Comparison of ENCODE assay signal across 20 cellular contexts in the genomic region with DNA sequence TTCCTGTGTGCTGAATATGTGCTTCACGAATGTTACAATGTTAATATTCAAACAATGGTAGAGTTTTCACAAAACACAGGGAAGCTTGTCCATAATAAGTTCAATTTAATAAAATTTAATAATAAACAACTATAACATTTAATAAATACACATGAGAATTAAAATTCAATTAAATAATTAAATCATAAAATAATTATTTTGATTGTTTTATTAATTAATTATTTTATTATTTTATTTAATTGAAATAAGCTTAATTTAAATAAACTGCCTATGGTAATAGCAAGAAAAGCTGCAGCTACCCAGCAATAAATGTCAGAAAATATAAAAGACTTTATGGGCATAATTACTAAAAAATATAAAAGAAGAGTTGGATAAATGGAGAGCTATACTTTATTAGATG.
DNase-seq lines count a peak whose midpoint lies in the region; ATAC-seq, FAIRE-seq and TF ChIP-seq lines count a peak whose summit lies in the region.
"Had no signal": no experiment of that assay in that cellular context is flagged by ENCODE, and none has a peak within 500 bp of the region (broad histone marks: within the 10 kb centered on the region; RNA-seq: fewer than 3 reads in every experiment).

No MANE protein-coding gene starts in this region.

- no peak for ATAC-seq in HG02759 (IDR thresholded peaks at IDR 0.05; ENCODE audit: unreplicated experiment)
- ATAC-seq: GM12878 had no signal

- no peaks in the 10 kb centered on the region for H3K27me3 ChIP-seq in sigmoid colon

- H3K36me3 ChIP-seq in kidney (ENCODE audit: control insufficient read depth in 1 of 2, insufficient read depth in 2 of 2, low read length in 2 of 2), result no peaks in the 10 kb centered on the region
- no peaks in the 10 kb centered on the region for H3K36me3 ChIP-seq in sigmoid colon
- H3K36me3 ChIP-seq: HAP-1 had no signal

- H3K4me1 ChIP-seq in kidney (ENCODE audit: control insufficient read depth in 1 of 2, insufficient read depth in 1 of 2, low read depth in 1 of 2, low read length in 2 of 2) (no peaks in the 10 kb centered on the region), sigmoid colon (no peaks in the 10 kb centered on the region)

- TF ChIP-seq CTCF in kidney (IDR thresholded peaks at IDR 0.05; ENCODE audit: borderline replicate concordance, extremely low read depth, insufficient read depth) (no peak), GM13977 (IDR thresholded peaks at IDR 0.05; ENCODE audit: extremely low read depth, insufficient read depth, missing control alignments) (no peak), sigmoid colon (IDR thresholded peaks at IDR 0.05) (no peak)

- intact Hi-C loops in kidney (cut with DNase I) (no loop called here), sigmoid colon (cut with DNase I) (loop anchor here (10.0 kb wide), 1 partner anchor 292 kb away; no protein-coding TSS in a partner anchor)

- no peak overlapping the region for H3K4me3 ChIP-seq in kidney (ENCODE audit: low read length in 2 of 2)
- H3K4me3 ChIP-seq in sigmoid colon, result no peak overlapping the region
- H3K4me3 ChIP-seq: GM12878, HAP-1 had no signal

- H3K27ac ChIP-seq in kidney (ENCODE audit: low read depth in 2 of 2, low read length in 2 of 2), result no peak overlapping the region
- H3K27ac ChIP-seq in sigmoid colon, result no peak overlapping the region

- DNase-seq in kidney (no peak), GM13977 (ENCODE audit: low spot score) (no peak), sigmoid colon (no peak), NCI-H1436 treated with DMSO at 0.1 percent for 48 hours (lab: John Stamatoyannopoulos, UW) (no peak)
- DNase-seq: 8988T; C1 segment of cervical spinal cord; Calu3; CD4-positive, alpha-beta memory T cell; COR-L47; DMS53; DMS79 treated with DMSO at 0.1 percent for 48 hours; GOT3; HFFc6 had no signal

- no peak for TF ChIP-seq POLR2A in sigmoid colon (IDR thresholded peaks at IDR 0.05)

- in situ Hi-C loops in GM13977 (cut with MboI; ENCODE audit: low pct_unique_long_range_greater_than_20kb, low sequenced_read_pairs, unreplicated experiment), result loop anchor here (25.0 kb wide), 1 partner anchor 299 kb away; no protein-coding TSS in a partner anchor

- no peak overlapping the region for H3K9ac ChIP-seq in kidney (ENCODE audit: low read length in 2 of 2)

- FAIRE-seq in G401.6 (lab: Jason Lieb, UNC) (peak; percentile 63), colon (lab: Jason Lieb, UNC) (peak; percentile 64), kidney (lab: Jason Lieb, UNC) (peak; percentile 92)
- FAIRE-seq: GM12878, GM18507, H54 had no signal

- 63 to 79% methylated on average over 1 of the region's 1 CpG for WGBS in sigmoid colon, 2 donors

- no peaks in the 10 kb centered on the region for H3K9me3 ChIP-seq in kidney (ENCODE audit: control insufficient read depth in 1 of 2, low read length in 2 of 2)
- no peaks in the 10 kb centered on the region for H3K9me3 ChIP-seq in sigmoid colon
- H3K9me3 ChIP-seq: HAP-1 had no signal

- no peak for TF ChIP-seq EP300 in sigmoid colon (IDR thresholded peaks at IDR 0.05)
